8 cellular contexts compared by ENCODE assay signal in genomic region chr20:44651507-44652373, GRCh38. TPM values are rescaled to one million over a fixed set of nuclear protein-coding genes. Genes with fewer than 3 reads are reported as not detected.
DNase-seq lines count a peak whose midpoint lies in the region; ATAC-seq, FAIRE-seq and TF ChIP-seq lines count a peak whose summit lies in the region.

TSS of gene ADA (minus strand) at chr20:44651699. CDS start at chr20:44651607, 92 bp downstream.

- no peaks in the 10 kb centered on the region for H3K27me3 Mint-ChIP-seq in stimulated activated naive CD8-positive, alpha-beta T cell treated with anti-CD3 and anti-CD28 coated beads, Interleukin-15, Interleukin-2, amounts not matched to agents 100 ng/mL and 50 ng/mL, for 24 hours

- peak within 1 kb of the TSS; percentile 90 for H3K4me3 Mint-ChIP-seq in stimulated activated naive CD8-positive, alpha-beta T cell treated with anti-CD3 and anti-CD28 coated beads, Interleukin-15, Interleukin-2, amounts not matched to agents 100 ng/mL and 50 ng/mL, for 24 hours

- no peaks in the 10 kb centered on the region for H3K9me3 ChIP-seq in lower lobe of right lung

- no peaks in the 10 kb centered on the region for H3K27me3 ChIP-seq in lower lobe of right lung (ENCODE audit: low read depth)

- peak; percentile 34 for DNase-seq in A172 (ENCODE audit: low spot score)
- DNase-seq in GM18507 (ENCODE audit: extremely low spot score, insufficient read length, low read depth), result no peak
- DNase-seq in NCI-H1930 (lab: John Stamatoyannopoulos, UW), result peak; percentile 43 to 46
- peak; percentile 63 for DNase-seq in activated CD4-positive, alpha-beta T cell treated with anti-CD3 and anti-CD28 coated beads for 48 hours
- DNase-seq in effector CD4-positive, alpha-beta T cell, result peak; percentile 31
- DNase-seq in lower lobe of right lung, result peak; percentile 72

- H3K4me1 ChIP-seq in lower lobe of right lung, result peaks cover 26% of the 10 kb centered on the region

- TF ChIP-seq CTCF in lower lobe of right lung (IDR thresholded peaks at IDR 0.05), result no peak

- intact Hi-C loops in lower lobe of right lung (cut with DNase I), result no loop called here

- H3K36me3 Mint-ChIP-seq in stimulated activated naive CD8-positive, alpha-beta T cell treated with anti-CD3 and anti-CD28 coated beads, Interleukin-15, Interleukin-2, amounts not matched to agents 100 ng/mL and 50 ng/mL, for 24 hours (ENCODE audit: low read depth), result no peaks in the 10 kb centered on the region

- H3K27ac Mint-ChIP-seq in stimulated activated naive CD8-positive, alpha-beta T cell treated with anti-CD3 and anti-CD28 coated beads, Interleukin-15, Interleukin-2, amounts not matched to agents 100 ng/mL and 50 ng/mL, for 24 hours, result peak within 1 kb of the TSS; percentile 93

- peak within 1 kb of the TSS; percentile 83 for H3K27ac ChIP-seq in lower lobe of right lung

- peaks cover 51% of the 10 kb centered on the region for H3K4me1 Mint-ChIP-seq in stimulated activated naive CD8-positive, alpha-beta T cell treated with anti-CD3 and anti-CD28 coated beads, Interleukin-15, Interleukin-2, amounts not matched to agents 100 ng/mL and 50 ng/mL, for 24 hours (ENCODE audit: low read depth)

- no peaks in the 10 kb centered on the region for H3K9me3 Mint-ChIP-seq in stimulated activated naive CD8-positive, alpha-beta T cell treated with anti-CD3 and anti-CD28 coated beads, Interleukin-15, Interleukin-2, amounts not matched to agents 100 ng/mL and 50 ng/mL, for 24 hours

- FAIRE-seq in GM18507 (lab: Jason Lieb, UNC), result peak; percentile 26

- ATAC-seq in lower lobe of right lung (peak; percentile 87 to 94), HG03457 (IDR thresholded peaks at IDR 0.05; ENCODE audit: unreplicated experiment) (no peak)

- H3K36me3 ChIP-seq in lower lobe of right lung, result no peaks in the 10 kb centered on the region

- peak within 1 kb of the TSS; percentile 88 for H3K4me3 ChIP-seq in lower lobe of right lung

RNA-seq across cellular contexts. Expression of gene ADA, which starts in this region (rescaled TPM):
- total RNA-seq in A172 (2014; rRNA removed; shearing (Covaris generic)), result 5.3 and 8.0 TPM in 2 replicates
- total RNA-seq in lower lobe of right lung, result 7.7 TPM
